ENCODE assay signal across 21 cellular contexts in genomic region chr10:131843089-131843595, GRCh38. TPM values are rescaled to one million over a fixed set of nuclear protein-coding genes. Genes with fewer than 3 reads are reported as not detected.
A peak's percentile ranks its signal among the peaks of the same experiment; 100 is the strongest.
DNase-seq lines count a peak whose midpoint lies in the region; ATAC-seq and TF ChIP-seq lines count a peak whose summit lies in the region.
"Had no signal": no experiment of that assay in that cellular context is flagged by ENCODE, and none has a peak within 500 bp of the region (broad histone marks: within the 10 kb centered on the region; RNA-seq: fewer than 3 reads in every experiment).

No MANE protein-coding gene starts in this region.

- no peaks in the 10 kb centered on the region for H3K36me3 ChIP-seq in endodermal cell (ENCODE audit: control insufficient read depth, insufficient read depth, low read length)
- H3K36me3 ChIP-seq: BLaER1 treated with 17β-estradiol and CSF1 and Interleukin-3, amounts not matched to agents 10 nM and 100 nM had no signal

- H3K9me3 Mint-ChIP-seq in endodermal cell = no peaks in the 10 kb centered on the region
- H3K9me3 Mint-ChIP-seq in osteocyte (ENCODE audit: unreplicated experiment) = no peaks in the 10 kb centered on the region
- H3K9me3 Mint-ChIP-seq: CD8-positive, alpha-beta T cell had no signal

- WGBS in endodermal cell (ENCODE audit: insufficient coverage in 1 of 2, insufficient read length in 1 of 2), 2 experiments = 88 to 95% methylated on average over 3 to 8 of the region's 8 CpGs

- H3K36me3 Mint-ChIP-seq in endodermal cell (ENCODE audit: low read depth) (no peaks in the 10 kb centered on the region), osteocyte (ENCODE audit: unreplicated experiment) (no peaks in the 10 kb centered on the region)
- H3K36me3 Mint-ChIP-seq: CD8-positive, alpha-beta T cell had no signal

- H3K27me3 ChIP-seq in endodermal cell (ENCODE audit: control insufficient read depth, insufficient read depth, low read length, poor library complexity, severe bottlenecking) = no peaks in the 10 kb centered on the region
- H3K27me3 ChIP-seq: BLaER1 treated with 17β-estradiol and CSF1 and Interleukin-3, amounts not matched to agents 10 nM and 100 nM had no signal

- intact Hi-C loops in Right ventricle myocardium inferior (cut with DNase I) = no loop called here
- intact Hi-C loops in left cardiac atrium (cut with DNase I) = no loop called here

- no peaks in the 10 kb centered on the region for H3K27me3 Mint-ChIP-seq in endodermal cell (ENCODE audit: insufficient read depth)
- H3K27me3 Mint-ChIP-seq in osteocyte (ENCODE audit: unreplicated experiment) = no peaks in the 10 kb centered on the region

- DNase-seq in Right ventricle myocardium inferior (ENCODE audit: missing footprints) (peak; percentile 65), left cardiac atrium (no peak), endodermal cell (peak; percentile 28), osteocyte (ENCODE audit: extremely low spot score, unreplicated experiment) (peak; percentile 65), ureter (ENCODE audit: low spot score) (peak; percentile 29), COLO829 (ENCODE audit: low spot score) (no peak), glomerular visceral epithelial cell (ENCODE audit: extremely low spot score) (no peak)
- DNase-seq in activated CD4-positive, alpha-beta T cell treated with anti-CD3 and anti-CD28 coated beads for 4 hours = no peak
- DNase-seq: CD8-positive, alpha-beta T cell; DMS53; EL; H7; MV-4-11; NCI-H1694 treated with DMSO at 0.1 percent for 48 hours; NCI-H510A; NCI-H748 treated with DMSO at 0.1 percent for 48 hours; SIG-M5 had no signal

- H3K9ac ChIP-seq in endodermal cell (ENCODE audit: extremely low read depth, low read length, poor library complexity, severe bottlenecking) = no peak overlapping the region
- H3K9ac ChIP-seq: BLaER1 treated with 17β-estradiol and CSF1 and Interleukin-3, amounts not matched to agents 10 nM and 100 nM; KMS-11 had no signal

- H3K27ac ChIP-seq in endodermal cell (ENCODE audit: low read depth, low read length) = no peak overlapping the region
- H3K27ac ChIP-seq: A549; BLaER1 treated with 17β-estradiol and CSF1 and Interleukin-3, amounts not matched to agents 10 nM and 100 nM; KMS-11 had no signal

- no peaks in the 10 kb centered on the region for H3K4me1 Mint-ChIP-seq in endodermal cell
- no peaks in the 10 kb centered on the region for H3K4me1 Mint-ChIP-seq in osteocyte (ENCODE audit: unreplicated experiment)

- ATAC-seq in Right ventricle myocardium inferior (no peak), left cardiac atrium (no peak)
- ATAC-seq: A549; CD8-positive, alpha-beta T cell; GM12878 had no signal

- H3K4me3 Mint-ChIP-seq in endodermal cell = no peak overlapping the region
- no peak overlapping the region for H3K4me3 Mint-ChIP-seq in osteocyte (ENCODE audit: unreplicated experiment)
- H3K4me3 Mint-ChIP-seq: CD8-positive, alpha-beta T cell had no signal

- no peak overlapping the region for H3K4me3 ChIP-seq in endodermal cell (ENCODE audit: low read length)
- H3K4me3 ChIP-seq: A549; BLaER1 treated with 17β-estradiol and CSF1 and Interleukin-3, amounts not matched to agents 10 nM and 100 nM; GM12878 had no signal

- H3K27ac Mint-ChIP-seq in endodermal cell = no peak overlapping the region
- H3K27ac Mint-ChIP-seq in osteocyte (ENCODE audit: unreplicated experiment) = no peak overlapping the region
- H3K27ac Mint-ChIP-seq: CD8-positive, alpha-beta T cell had no signal

- H3K4me1 ChIP-seq in endodermal cell (ENCODE audit: control insufficient read depth, insufficient read depth, low read length) = no peaks in the 10 kb centered on the region
- H3K4me1 ChIP-seq: A549 had no signal

- no peak for TF ChIP-seq CTCF in endodermal cell (conservative IDR thresholded peaks at IDR 0.05)
- no peak for TF ChIP-seq CTCF in osteocyte (IDR thresholded peaks at IDR 0.05)

- H3K9me3 ChIP-seq in endodermal cell (ENCODE audit: control insufficient read depth, low read length) = no peaks in the 10 kb centered on the region
- H3K9me3 ChIP-seq: A549; BLaER1 treated with 17β-estradiol and CSF1 and Interleukin-3, amounts not matched to agents 10 nM and 100 nM had no signal

RNA-seq across cellular contexts. Expression of gene PPP2R2D, which starts 57.7 kb away (rescaled TPM):
- 36.6 TPM for total RNA-seq in Right ventricle myocardium inferior
- 10 to 100 TPM; 30.0 to 38.4 TPM for total RNA-seq in left cardiac atrium
- 10 to 100 TPM; 35.5 to 37.5 TPM for total RNA-seq in endodermal cell
- polyA plus RNA-seq in endodermal cell (2013, experiment 1 of 2) = 36.0 TPM
- polyA plus RNA-seq in endodermal cell (2013, experiment 2 of 2) = 35.4 TPM
- 28.9 and 29.3 TPM in 2 replicates for total RNA-seq in osteocyte
- 47.0 TPM for total RNA-seq in ureter

Comparison
In these comparisons a context has a peak if more than half of its experiments do, and no peak if none do; other contexts are left out.
1. DNase-seq: peak in Right ventricle myocardium inferior (single experiment), endodermal cell (single experiment), osteocyte (single experiment) and ureter (single experiment); none in left cardiac atrium (single experiment), activated CD4-positive, alpha-beta T cell treated with anti-CD3 and anti-CD28 coated beads for 4 hours (0 of 2), COLO829 (single experiment) and glomerular visceral epithelial cell (single experiment).